In the genomic region with DNA sequence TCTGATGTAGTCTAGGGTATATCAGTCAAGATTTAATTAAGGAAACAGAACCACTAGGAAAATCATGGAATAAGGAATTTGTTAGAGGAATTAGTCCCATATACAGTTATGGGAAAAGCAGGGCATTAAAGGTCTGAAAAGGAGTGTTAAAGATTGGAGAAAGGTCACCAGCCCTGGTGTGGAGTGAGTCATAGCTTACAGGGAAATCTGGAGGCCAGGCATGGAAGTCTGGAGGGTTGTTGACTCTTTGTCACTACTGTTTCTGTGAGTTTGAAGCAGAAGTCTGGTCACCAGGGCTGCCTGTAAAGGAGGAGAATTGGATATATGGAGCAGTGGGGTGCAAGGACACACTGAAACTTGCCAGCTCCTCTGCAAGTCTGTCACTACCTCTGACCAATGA, we compare ENCODE assay signal across 13 cellular contexts. TPM values are rescaled to one million over a fixed set of nuclear protein-coding genes. Genes with fewer than 3 reads are reported as not detected.
DNase-seq lines count a peak whose midpoint lies in the region; ATAC-seq, FAIRE-seq and TF ChIP-seq lines count a peak whose summit lies in the region.
"Had no signal": no experiment of that assay in that cellular context is flagged by ENCODE, and none has a peak within 500 bp of the region (broad histone marks: within the 10 kb centered on the region; RNA-seq: fewer than 3 reads in every experiment).

No MANE protein-coding gene starts in this region.

- ATAC-seq in GM23338 (no peak), body of pancreas (peak; percentile 83), HepG2 (peak; percentile 74; the same call in 2 of the 3 replicates), HG03432 (IDR thresholded peaks at IDR 0.05; ENCODE audit: unreplicated experiment) (no peak), GM18519 (IDR thresholded peaks at IDR 0.05; ENCODE audit: low FRiP score, unreplicated experiment) (no peak), GM21825 (IDR thresholded peaks at IDR 0.05; ENCODE audit: unreplicated experiment) (no peak)

- H3K36me3 ChIP-seq in GM23338 (ENCODE audit: insufficient read depth) = peaks cover 29% of the 10 kb centered on the region
- peaks cover 9 to 12% of the 10 kb centered on the region in 2 donors for H3K36me3 ChIP-seq in body of pancreas (replicated peaks in 1 of 2; ENCODE audit: insufficient read depth in 1 of 2, low read depth in 2 of 2)
- peaks cover 34 to 75% of the 10 kb centered on the region in 2 experiments for H3K36me3 ChIP-seq in HepG2 (replicated peaks in 1 of 2; ENCODE audit: control insufficient read depth in 1 of 2, insufficient read depth in 2 of 2, low read length in 2 of 2)

- FAIRE-seq in HepG2 (lab: Jason Lieb, UNC) (no peak), D721Med (lab: Jason Lieb, UNC) (no peak)
- FAIRE-seq: GM18507 had no signal

- no peak for TF ChIP-seq RAD21 in HepG2 (CRISPR knock-in tag; IDR thresholded peaks at IDR 0.05)

- no peaks in the 10 kb centered on the region for H3F3A ChIP-seq in GM23338 (replicated peaks; ENCODE audit: low read depth)

- no peaks in the 10 kb centered on the region for H3K27me3 Mint-ChIP-seq in GM23338 (ENCODE audit: insufficient read depth, low read depth, poor library complexity)

- DNase-seq in AG04450 (ENCODE audit: low read depth, low spot score) (peak; percentile 2), GM23338 (ENCODE audit: low spot score) (no peak), body of pancreas (peak in 3 of 4 donors; percentile 17 to 75 (median 41)), HepG2 (ENCODE audit: low spot score) (peak; percentile 33), D721Med (ENCODE audit: insufficient read length, low spot score) (no peak)
- DNase-seq: Caco-2; caudate nucleus; stimulated activated CD4-positive, alpha-beta T cell treated with anti-CD3 and anti-CD28 coated beads, Interleukin-2, amount 100 ng/mL, for 24 hours had no signal

- H3K27ac ChIP-seq in AG04450 (ENCODE audit: low read depth, low read length) (peak overlapping the region; percentile 34), GM23338 (ENCODE audit: low read depth) (no peak overlapping the region), body of pancreas (peak overlapping the region in 3 of 4 donors; percentile 14 to 65 (median 55)), HepG2 (ENCODE audit: extremely low read length, insufficient read depth, low read length) (no peak overlapping the region)
- H3K27ac ChIP-seq: suprapubic skin had no signal

- H3K4me1 ChIP-seq in GM23338 (ENCODE audit: insufficient read depth) (0 out of 2 replicates have a peak, but pooled peaks cover 6% of the 10 kb centered on the region), body of pancreas (peaks cover 17% of the 10 kb centered on the region), HepG2 (ENCODE audit: insufficient read depth, low read length) (peaks cover 10% of the 10 kb centered on the region)
- H3K4me1 ChIP-seq: Caco-2 had no signal

- POLR2A ChIA-PET in AG04450 (lab: Yijun Ruan, JAX) (no interaction called here), HepG2 (lab: Yijun Ruan, JAX) (no interaction called here)

- TF ChIP-seq POLR2A in body of pancreas (IDR thresholded peaks at IDR 0.05) (no peak), HepG2 (IDR thresholded peaks at IDR 0.05; ENCODE audit: insufficient read depth in 1 of 2, low read depth in 2 of 2, low read length in 2 of 2) (no peak)

- H3K4me3 Mint-ChIP-seq in GM23338 = no peak overlapping the region

- H3K9me3 Mint-ChIP-seq in GM23338 = no peaks in the 10 kb centered on the region

- H3K9me2 ChIP-seq in GM23338 (ENCODE audit: insufficient read depth) = no peaks in the 10 kb centered on the region

- peaks cover 65% of the 10 kb centered on the region for H3K36me3 Mint-ChIP-seq in GM23338 (ENCODE audit: low read depth)

- peaks cover 25% of the 10 kb centered on the region for H4K20me1 ChIP-seq in GM23338 (replicated peaks; ENCODE audit: insufficient read depth)
- no peaks in the 10 kb centered on the region; the same call in 1 of the 2 replicates for H4K20me1 ChIP-seq in HepG2 (ENCODE audit: insufficient read depth, low read length)

- H3K4me3 ChIP-seq in AG04450 (ENCODE audit: low read depth, low read length) (no peak overlapping the region), GM23338 (no peak overlapping the region), body of pancreas (no peak overlapping the region), HepG2 (replicated peaks in 1 of 3; ENCODE audit: insufficient read depth in 1 of 3, low read depth in 2 of 3, low read length in 3 of 3) (no peak overlapping the region)
- H3K4me3 ChIP-seq: suprapubic skin had no signal

- no peaks in the 10 kb centered on the region for H3K27me3 ChIP-seq in AG04450 (ENCODE audit: control insufficient read depth, insufficient read depth, low read length)
- no peaks in the 10 kb centered on the region for H3K27me3 ChIP-seq in GM23338 (ENCODE audit: insufficient read depth)
- H3K27me3 ChIP-seq in body of pancreas = no peaks in the 10 kb centered on the region
- no peaks in the 10 kb centered on the region for H3K27me3 ChIP-seq in HepG2 (ENCODE audit: control insufficient read depth in 1 of 2, insufficient read depth in 2 of 2, low read length in 2 of 2)
- H3K27me3 ChIP-seq: suprapubic skin had no signal

- no peak for TF ChIP-seq EP300 in HepG2 (IDR thresholded peaks at IDR 0.05; ENCODE audit: low read depth in 2 of 2, low read length in 2 of 2)
- no peak for TF ChIP-seq EP300 in HepG2 (CRISPR knock-in tag; IDR thresholded peaks at IDR 0.05; ENCODE audit: borderline replicate concordance)

- peak overlapping the region; percentile 45; the same call in 1 of the 2 replicates for H3K27ac Mint-ChIP-seq in GM23338

- BruUV-seq in HepG2 (replicated peaks; lab: Mats Ljungman, UMichigan) = no TSS peak

- H3K9ac ChIP-seq in HepG2 (ENCODE audit: insufficient read depth, low read depth, low read length) = no peak overlapping the region

- H3K4me1 Mint-ChIP-seq in GM23338 = no peaks in the 10 kb centered on the region

- H3K9me3 ChIP-seq in AG04450 (ENCODE audit: control insufficient read depth, insufficient read depth, low read length) (no peaks in the 10 kb centered on the region), body of pancreas (no peaks in the 10 kb centered on the region), HepG2 (ENCODE audit: low read length) (no peaks in the 10 kb centered on the region)
- H3K9me3 ChIP-seq: Caco-2, suprapubic skin had no signal

- CTCF ChIA-PET in AG04450 (lab: Charles Lee) (interaction anchor here (0.9 to 2.6 kb wide), 3 partner anchors 12 to 59 kb away, joined by 3 to 11 read pairs (median 4); no protein-coding TSS in a partner anchor), HepG2 (lab: Yijun Ruan, JAX; ENCODE audit: low intra/inter-chr PET ratio, low total read pairs) (no interaction called here)

- intact Hi-C loops in body of pancreas (cut with DNase I) = no loop called here
- intact Hi-C loops in HepG2 (cut with micrococcal nuclease; ENCODE audit: unreplicated experiment) = no loop called here

- no peak for TF ChIP-seq CTCF in AG04450 (IDR thresholded peaks at IDR 0.05; ENCODE audit: low read depth, low read length)
- TF ChIP-seq CTCF in GM23338 (conservative IDR thresholded peaks at IDR 0.05; ENCODE audit: low read depth in 2 of 2) = no peak
- TF ChIP-seq CTCF in body of pancreas (IDR thresholded peaks at IDR 0.05) = no peak
- TF ChIP-seq CTCF in HepG2 (CRISPR knock-in tag; IDR thresholded peaks at IDR 0.05) = no peak
- no peak for TF ChIP-seq CTCF in D721Med (IDR thresholded peaks at IDR 0.05; ENCODE audit: insufficient read depth, missing control alignments)

- H3K79me2 ChIP-seq in GM23338 (replicated peaks; ENCODE audit: insufficient read depth) = peaks cover 60% of the 10 kb centered on the region
- peaks cover 36% of the 10 kb centered on the region for H3K79me2 ChIP-seq in HepG2 (ENCODE audit: insufficient read depth, low read length)

- H2AFZ ChIP-seq in GM23338 (no peak overlapping the region), HepG2 (ENCODE audit: low read length) (no peak overlapping the region)

- in situ Hi-C loops in HepG2 (cut with HindIII; ENCODE audit: extremely low pct_ligation_motif_present, low pct_unique_long_range_greater_than_20kb) = no loop called here

- no peak overlapping the region for H3K4me2 ChIP-seq in GM23338
- no peak overlapping the region for H3K4me2 ChIP-seq in HepG2 (ENCODE audit: low read depth, low read length)

TF ChIP-seq in HepG2, 621 proteins besides CTCF, POLR2A, EP300 and RAD21 (continues in another document):
- 0 out of 2 replicates have a peak, but pooled peaks have one; percentile 21 for TF ChIP-seq FOXA3 (CRISPR knock-in tag; IDR thresholded peaks at IDR 0.05)
- no peak for TF ChIP-seq FOXA1 (IDR thresholded peaks at IDR 0.05)
- peak; percentile 35; the same call in 1 of the 2 replicates for TF ChIP-seq FOXA1 (CRISPR knock-in tag; IDR thresholded peaks at IDR 0.05)
- no peak for TF ChIP-seq ISL2 (CRISPR knock-in tag; IDR thresholded peaks at IDR 0.05)
- TF ChIP-seq ZNF496 (CRISPR knock-in tag; IDR thresholded peaks at IDR 0.05; ENCODE audit: insufficient replicate concordance) = no peak

RNA-seq across cellular contexts. Expression of gene CDC5L, which starts 28.6 kb away (rescaled TPM):
- polyA plus RNA-seq in AG04450 (2011; rRNA removed) (14.5 and 22.4 TPM in 2 replicates), GM23338 (2016; fragmentation: Nextera tagmentation; extraction: Ambion mirVana) (24.6 and 27.0 TPM in 2 replicates), HepG2 (2011; rRNA removed) (8.5 and 11.0 TPM in 2 replicates)
- 14.6 and 18.7 TPM in 2 replicates for polyA minus RNA-seq in AG04450 (2011; rRNA and poly(A)+ RNA removed)
- total RNA-seq in GM23338 (2014; rRNA removed; shearing (Covaris generic)) = 28.1 and 32.5 TPM in 2 replicates
- total RNA-seq in body of pancreas (10 to 100 TPM; 10.2 to 11.2 TPM), HepG2 (2016; rRNA removed; fragmentation: Illumina TruSeq; extraction: Trizol) (34.2 and 54.5 TPM in 2 replicates)
- 3.6 and 4.7 TPM in 2 replicates for total RNA-seq in HepG2 (2016; cell fraction: cytosol; rRNA removed; fragmentation: Illumina TruSeq; extraction: Trizol; ENCODE audit: low read depth)
- 33.7 and 54.6 TPM in 2 replicates for total RNA-seq in HepG2 (2016; cell fraction: insoluble cytoplasmic fraction; rRNA removed; fragmentation: Illumina TruSeq; extraction: Trizol)
- 9.5 and 11.3 TPM in 2 replicates for total RNA-seq in HepG2 (2016; cell fraction: membrane; rRNA removed; fragmentation: Illumina TruSeq; extraction: Trizol)
- 28.9 and 29.6 TPM in 2 replicates for total RNA-seq in HepG2 (2016; cell fraction: nucleus; rRNA removed; fragmentation: Illumina TruSeq; extraction: Trizol)
- polyA plus RNA-seq in HepG2 (2011; cell fraction: cytosol; rRNA removed) = 5.3 and 7.0 TPM in 2 replicates
- polyA plus RNA-seq in HepG2 (2011; cell fraction: nucleus; rRNA removed) = 4.6 and 4.7 TPM in 2 replicates
- polyA plus RNA-seq in HepG2 (2012) = 11.9 and 15.6 TPM in 2 replicates
- 1.3 and 1.5 TPM in 2 replicates for polyA plus RNA-seq in HepG2 (2016; cell fraction: cytosol; fragmentation: Illumina TruSeq; extraction: Trizol; ENCODE audit: low read depth)
- polyA plus RNA-seq in HepG2 (2016; cell fraction: insoluble cytoplasmic fraction; fragmentation: Illumina TruSeq; extraction: Trizol; ENCODE audit: low read depth) = 36.3 and 37.4 TPM in 2 replicates
- 2.6 and 3.2 TPM in 2 replicates for polyA plus RNA-seq in HepG2 (2016; cell fraction: membrane; fragmentation: Illumina TruSeq; extraction: Trizol; ENCODE audit: low read depth)
- 17.6 and 18.0 TPM in 2 replicates for polyA plus RNA-seq in HepG2 (2016; cell fraction: nucleus; fragmentation: Illumina TruSeq; extraction: Trizol; ENCODE audit: insufficient read depth, low read depth)
- polyA minus RNA-seq in HepG2 (2011; rRNA and poly(A)+ RNA removed; ENCODE audit: low replicate concordance) = 8.3 and 17.7 TPM in 2 replicates
- polyA minus RNA-seq in HepG2 (2011; cell fraction: cytosol; rRNA and poly(A)+ RNA removed) = 14.9 and 15.7 TPM in 2 replicates
- polyA minus RNA-seq in HepG2 (2011; cell fraction: nucleus; rRNA and poly(A)+ RNA removed) = 32.6 and 34.1 TPM in 2 replicates

Comparison
In these comparisons a context has a peak if more than half of its experiments do, and no peak if none do; other contexts are left out.
1. DNase-seq: peak in AG04450 (single experiment), body of pancreas (3 of 4) and HepG2 (single experiment); none in GM23338 (single experiment) and D721Med (single experiment).
2. H3K27ac ChIP-seq: peak in AG04450 (single experiment) and body of pancreas (3 of 4); none in GM23338 (single experiment) and HepG2 (single experiment).
3. ATAC-seq: peak in body of pancreas (single experiment) and HepG2 (single experiment); none in GM23338 (single experiment), HG03432 (single experiment), GM18519 (single experiment) and GM21825 (single experiment).